ENCODE assay signal across 19 cellular contexts in genomic region chr20:62779417-62779685, GRCh38. TPM values are rescaled to one million over a fixed set of nuclear protein-coding genes. Genes with fewer than 3 reads are reported as not detected.
DNase-seq lines count a peak whose midpoint lies in the region; ATAC-seq, FAIRE-seq and TF ChIP-seq lines count a peak whose summit lies in the region.
"Had no signal": no experiment of that assay in that cellular context is flagged by ENCODE, and none has a peak within 500 bp of the region (broad histone marks: within the 10 kb centered on the region; RNA-seq: fewer than 3 reads in every experiment).

No MANE protein-coding gene starts in this region.

- no peak overlapping the region for H3K4ac ChIP-seq in mesendoderm (ENCODE audit: low read depth, low read length)

- H4K8ac ChIP-seq in mesendoderm (ENCODE audit: low read depth, low read length), result no peak overlapping the region

- H3K79me2 ChIP-seq in HepG2 (ENCODE audit: insufficient read depth, low read length), result no peaks in the 10 kb centered on the region
- no peaks in the 10 kb centered on the region for H3K79me2 ChIP-seq in mesendoderm (ENCODE audit: control insufficient read depth, insufficient read depth, low read length)

- no peak overlapping the region for H2BK15ac ChIP-seq in mesendoderm (replicated peaks; ENCODE audit: low read depth)

- peak overlapping the region; percentile 52 for H3K4me2 ChIP-seq in HepG2 (ENCODE audit: low read depth, low read length)
- no peak overlapping the region for H3K4me2 ChIP-seq in mesendoderm (ENCODE audit: low read length)
- H3K4me2 ChIP-seq: A549, GM23338 had no signal

- peaks cover 23% of the 10 kb centered on the region for H3K4me1 Mint-ChIP-seq in activated T-helper 17 cell treated with anti-CD3 and anti-CD28 coated beads, Interleukin-2, amount 50 U/mL, for 72 hours

- no peak overlapping the region for H3K18ac ChIP-seq in mesendoderm (ENCODE audit: low read length)

- no peak overlapping the region for H2BK120ac ChIP-seq in mesendoderm (ENCODE audit: low read depth, low read length)

- H2AK5ac ChIP-seq in mesendoderm (ENCODE audit: low read length), result no peak overlapping the region

- CTCF ChIA-PET in HepG2 (lab: Yijun Ruan, JAX; ENCODE audit: low intra/inter-chr PET ratio, low total read pairs), result interaction anchor here (2.4 kb wide), 1 partner anchor 12 kb away, joined by 11 read pairs; no protein-coding TSS in a partner anchor

- H3K27me3 ChIP-seq in HepG2 (ENCODE audit: control insufficient read depth in 1 of 2, insufficient read depth in 2 of 2, low read length in 2 of 2) (peaks cover 18 to 68% of the 10 kb centered on the region in 2 experiments), right lobe of liver (no peaks in the 10 kb centered on the region), WERI-Rb-1 (ENCODE audit: insufficient read depth, low read depth, severe bottlenecking) (no peaks in the 10 kb centered on the region), mesendoderm (ENCODE audit: insufficient read depth, low read length, poor library complexity) (no peaks in the 10 kb centered on the region)

- POLR2A ChIA-PET in HepG2 (lab: Yijun Ruan, JAX), result interaction anchor here (1.0 to 2.1 kb wide), 3 partner anchors 11 to 29 kb away, joined by 3 to 11 read pairs (median 4); no protein-coding TSS in a partner anchor

- FAIRE-seq in HepG2 (lab: Jason Lieb, UNC) (no peak), D721Med (lab: Jason Lieb, UNC) (no peak)
- FAIRE-seq: A549, GM12891, GM18507, H54 had no signal

- TF ChIP-seq CTCF in HepG2 (CRISPR knock-in tag; IDR thresholded peaks at IDR 0.05) (no peak), right lobe of liver (IDR thresholded peaks at IDR 0.05) (no peak), WERI-Rb-1 (IDR thresholded peaks at IDR 0.05; ENCODE audit: low read depth, low read length) (no peak), D721Med (IDR thresholded peaks at IDR 0.05; ENCODE audit: insufficient read depth, missing control alignments) (no peak)

- H3K4me3 ChIP-seq in HepG2 (replicated peaks in 1 of 3; ENCODE audit: insufficient read depth in 1 of 3, low read depth in 2 of 3, low read length in 3 of 3) (peak overlapping the region in 1 of 3 experiments; percentile 41; a peak in 1 of 6 replicates), right lobe of liver (no peak overlapping the region), WERI-Rb-1 (ENCODE audit: low read depth, low read length) (no peak overlapping the region), mesendoderm (ENCODE audit: low read length) (no peak overlapping the region)
- H3K4me3 ChIP-seq: A549, GM23338, HAP-1 had no signal

- DNase-seq in HepG2 (ENCODE audit: low spot score), result no peak
- no peak for DNase-seq in right lobe of liver
- DNase-seq in WERI-Rb-1, result no peak
- no peak for DNase-seq in mesendoderm
- no peak for DNase-seq in cerebellar cortex (ENCODE audit: low spot score)
- DNase-seq in D721Med (ENCODE audit: insufficient read length, low spot score), result no peak
- DNase-seq: CD4-positive, alpha-beta T cell; CD8-positive, alpha-beta memory T cell; DMS53; GF-D8; HFFc6 had no signal

- no peak overlapping the region for H2AFZ ChIP-seq in HepG2 (ENCODE audit: low read length)
- H2AFZ ChIP-seq: GM23338 had no signal

- peak overlapping the region; percentile 54 for H3K56ac ChIP-seq in mesendoderm (ENCODE audit: low read length)

- no peak overlapping the region for H4K5ac ChIP-seq in mesendoderm (ENCODE audit: low read length)

- H3K27ac ChIP-seq in HepG2 (ENCODE audit: extremely low read length, insufficient read depth, low read length) (no peak overlapping the region), right lobe of liver (no peak overlapping the region), WERI-Rb-1 (peak overlapping the region; percentile 85), mesendoderm (ENCODE audit: low read depth, low read length) (no peak overlapping the region)
- H3K27ac ChIP-seq: A549 had no signal

- H3K4me3 Mint-ChIP-seq in activated T-helper 17 cell treated with anti-CD3 and anti-CD28 coated beads, Interleukin-2, amount 50 U/mL, for 72 hours, result no peak overlapping the region
- H3K4me3 Mint-ChIP-seq: CD14-positive monocyte; CD4-positive, alpha-beta T cell; CD8-positive, alpha-beta memory T cell; GM23338; HFFc6 had no signal

- H3K27me3 Mint-ChIP-seq in activated T-helper 17 cell treated with anti-CD3 and anti-CD28 coated beads, Interleukin-2, amount 50 U/mL, for 72 hours, result no peaks in the 10 kb centered on the region
- H3K27me3 Mint-ChIP-seq: CD4-positive, alpha-beta T cell; CD8-positive, alpha-beta memory T cell had no signal

- H3K23ac ChIP-seq in mesendoderm (ENCODE audit: low read length), result no peak overlapping the region

- no peaks in the 10 kb centered on the region for H3K79me1 ChIP-seq in mesendoderm (ENCODE audit: low read length)

- H3K4me1 ChIP-seq in HepG2 (ENCODE audit: insufficient read depth, low read length) (peaks cover 38% of the 10 kb centered on the region), right lobe of liver (peaks cover 0 to 9% (median under 1%) of the 10 kb centered on the region in 4 donors), mesendoderm (ENCODE audit: control insufficient read depth, low read depth, low read length) (peaks cover 2% of the 10 kb centered on the region)
- H3K4me1 ChIP-seq: A549 had no signal

- no peak for TF ChIP-seq RAD21 in HepG2 (CRISPR knock-in tag; IDR thresholded peaks at IDR 0.05)

- H4K20me1 ChIP-seq in HepG2 (ENCODE audit: insufficient read depth, low read length), result no peaks in the 10 kb centered on the region

- BruUV-seq in HepG2 (replicated peaks; lab: Mats Ljungman, UMichigan), result no TSS peak

- intact Hi-C loops in HepG2 (cut with micrococcal nuclease; ENCODE audit: unreplicated experiment) (no loop called here), right lobe of liver (cut with DNase I) (no loop called here)

- TF ChIP-seq EP300 in HepG2 (IDR thresholded peaks at IDR 0.05; ENCODE audit: low read depth in 2 of 2, low read length in 2 of 2) (no peak), HepG2 (CRISPR knock-in tag; IDR thresholded peaks at IDR 0.05; ENCODE audit: borderline replicate concordance) (no peak)

- no peaks in the 10 kb centered on the region for H3K9me3 Mint-ChIP-seq in activated T-helper 17 cell treated with anti-CD3 and anti-CD28 coated beads, Interleukin-2, amount 50 U/mL, for 72 hours
- H3K9me3 Mint-ChIP-seq: CD4-positive, alpha-beta T cell; GM23338; HFFc6 had no signal

- H3K36me3 ChIP-seq in HepG2 (replicated peaks in 1 of 2; ENCODE audit: control insufficient read depth in 1 of 2, insufficient read depth in 2 of 2, low read length in 2 of 2) (no peaks in the 10 kb centered on the region), right lobe of liver (no peaks in the 10 kb centered on the region), WERI-Rb-1 (no peaks in the 10 kb centered on the region), mesendoderm (ENCODE audit: control insufficient read depth, insufficient read depth, low read length) (no peaks in the 10 kb centered on the region)
- H3K36me3 ChIP-seq: HAP-1 had no signal

- no peaks in the 10 kb centered on the region for H3K9me3 ChIP-seq in HepG2 (ENCODE audit: low read length)
- H3K9me3 ChIP-seq in right lobe of liver, result no peaks in the 10 kb centered on the region
- no peaks in the 10 kb centered on the region for H3K9me3 ChIP-seq in WERI-Rb-1 (ENCODE audit: severe bottlenecking)
- H3K9me3 ChIP-seq: A549, HAP-1 had no signal

- no peaks in the 10 kb centered on the region for H3K36me3 Mint-ChIP-seq in activated T-helper 17 cell treated with anti-CD3 and anti-CD28 coated beads, Interleukin-2, amount 50 U/mL, for 72 hours (ENCODE audit: low read depth)
- H3K36me3 Mint-ChIP-seq: CD14-positive monocyte; CD8-positive, alpha-beta memory T cell had no signal

- TF ChIP-seq POLR2A in HepG2 (IDR thresholded peaks at IDR 0.05; ENCODE audit: insufficient read depth in 1 of 2, low read depth in 2 of 2, low read length in 2 of 2) (no peak), right lobe of liver (IDR thresholded peaks at IDR 0.05) (no peak)

- no peak overlapping the region for H3K27ac Mint-ChIP-seq in activated T-helper 17 cell treated with anti-CD3 and anti-CD28 coated beads, Interleukin-2, amount 50 U/mL, for 72 hours
- H3K27ac Mint-ChIP-seq: CD14-positive monocyte; CD4-positive, alpha-beta T cell; GM23338; HFFc6 had no signal

- ATAC-seq in HepG2, result no peak
- ATAC-seq in right lobe of liver, result no peak
- no peak for ATAC-seq in activated T-helper 17 cell treated with anti-CD3 and anti-CD28 coated beads, Interleukin-2, amount 50 U/mL, for 72 hours (replicated peaks)
- ATAC-seq: A549 had no signal

- in situ Hi-C loops in HepG2 (cut with HindIII; ENCODE audit: extremely low pct_ligation_motif_present, low pct_unique_long_range_greater_than_20kb), result loop anchor here (10.0 to 25.0 kb wide), 2 partner anchors 95 to 267 kb away; no protein-coding TSS in a partner anchor

- H3K9ac ChIP-seq in HepG2 (ENCODE audit: insufficient read depth, low read depth, low read length), result no peak overlapping the region
- H3K9ac ChIP-seq in mesendoderm (ENCODE audit: low read length), result no peak overlapping the region

- WGBS in HepG2 (ENCODE audit: low lambda C conversion rate), result 32% methylated on average over 7 of the region's 7 CpGs
- WGBS in right lobe of liver (ENCODE audit: insufficient coverage, low coverage, low lambda C conversion rate, missing lambda C conversion rate), result 89% methylated on average over 4 of the region's 7 CpGs
- WGBS in mesendoderm (ENCODE audit: extremely low coverage, insufficient coverage, low lambda C conversion rate), result no CpG with 5 or more reads among the region's 7 CpGs

- no peak overlapping the region for H2BK5ac ChIP-seq in mesendoderm (ENCODE audit: low read length)

RNA-seq across cellular contexts. Expression of gene MRGBP, which starts 16.9 kb away (rescaled TPM):
- total RNA-seq in HepG2 (2016; rRNA removed; fragmentation: Illumina TruSeq; extraction: Trizol), result 34.8 and 35.9 TPM in 2 replicates
- 79.0 and 80.7 TPM in 2 replicates for total RNA-seq in HepG2 (2016; cell fraction: cytosol; rRNA removed; fragmentation: Illumina TruSeq; extraction: Trizol; ENCODE audit: low read depth)
- total RNA-seq in HepG2 (2016; cell fraction: insoluble cytoplasmic fraction; rRNA removed; fragmentation: Illumina TruSeq; extraction: Trizol), result 31.8 and 38.7 TPM in 2 replicates
- total RNA-seq in HepG2 (2016; cell fraction: membrane; rRNA removed; fragmentation: Illumina TruSeq; extraction: Trizol), result 96.7 and 98.0 TPM in 2 replicates
- total RNA-seq in HepG2 (2016; cell fraction: nucleus; rRNA removed; fragmentation: Illumina TruSeq; extraction: Trizol), result 17.0 and 18.5 TPM in 2 replicates
- polyA plus RNA-seq in HepG2 (2011; rRNA removed), result 31.6 and 34.2 TPM in 2 replicates
- polyA plus RNA-seq in HepG2 (2011; cell fraction: cytosol; rRNA removed), result 30.7 and 37.2 TPM in 2 replicates
- polyA plus RNA-seq in HepG2 (2011; cell fraction: nucleus; rRNA removed), result 29.7 and 36.4 TPM in 2 replicates
- 21.6 and 23.1 TPM in 2 replicates for polyA plus RNA-seq in HepG2 (2012)
- 88.5 and 96.5 TPM in 2 replicates for polyA plus RNA-seq in HepG2 (2016; cell fraction: cytosol; fragmentation: Illumina TruSeq; extraction: Trizol; ENCODE audit: low read depth)
- 34.9 and 39.2 TPM in 2 replicates for polyA plus RNA-seq in HepG2 (2016; cell fraction: insoluble cytoplasmic fraction; fragmentation: Illumina TruSeq; extraction: Trizol; ENCODE audit: low read depth)
- polyA plus RNA-seq in HepG2 (2016; cell fraction: membrane; fragmentation: Illumina TruSeq; extraction: Trizol; ENCODE audit: low read depth), result 88.7 and 90.6 TPM in 2 replicates
- 40.3 and 42.7 TPM in 2 replicates for polyA plus RNA-seq in HepG2 (2016; cell fraction: nucleus; fragmentation: Illumina TruSeq; extraction: Trizol; ENCODE audit: insufficient read depth, low read depth)
- 21.2 and 36.8 TPM in 2 replicates for polyA minus RNA-seq in HepG2 (2011; rRNA and poly(A)+ RNA removed; ENCODE audit: low replicate concordance)
- 12.7 and 13.0 TPM in 2 replicates for polyA minus RNA-seq in HepG2 (2011; cell fraction: cytosol; rRNA and poly(A)+ RNA removed)
- 10.2 and 10.9 TPM in 2 replicates for polyA minus RNA-seq in HepG2 (2011; cell fraction: nucleus; rRNA and poly(A)+ RNA removed)
- total RNA-seq in right lobe of liver, result 1 to 10 TPM; 3.3 to 8.0 (median 5.3) TPM
- polyA plus RNA-seq in mesendoderm (2013, experiment 1 of 2), result 13.3 TPM
- 13.2 TPM for polyA plus RNA-seq in mesendoderm (2013, experiment 2 of 2)
- 10 to 100 TPM; 16.0 to 20.5 TPM for total RNA-seq in activated T-helper 17 cell treated with anti-CD3 and anti-CD28 coated beads, Interleukin-2, amount 50 U/mL, for 72 hours

RNA-seq across cellular contexts. Expression of gene OGFR, which starts 25.3 kb away (rescaled TPM):
- total RNA-seq in HepG2 (2016; rRNA removed; fragmentation: Illumina TruSeq; extraction: Trizol) (68.3 and 81.8 TPM in 2 replicates), right lobe of liver (10 to 100 TPM; 40.7 to 48.1 (median 47.0) TPM)
- 6.3 and 8.7 TPM in 2 replicates for total RNA-seq in HepG2 (2016; cell fraction: cytosol; rRNA removed; fragmentation: Illumina TruSeq; extraction: Trizol; ENCODE audit: low read depth)
- total RNA-seq in HepG2 (2016; cell fraction: insoluble cytoplasmic fraction; rRNA removed; fragmentation: Illumina TruSeq; extraction: Trizol), result 58.8 and 84.2 TPM in 2 replicates
- 20.8 and 24.4 TPM in 2 replicates for total RNA-seq in HepG2 (2016; cell fraction: membrane; rRNA removed; fragmentation: Illumina TruSeq; extraction: Trizol)
- 33.8 and 41.3 TPM in 2 replicates for total RNA-seq in HepG2 (2016; cell fraction: nucleus; rRNA removed; fragmentation: Illumina TruSeq; extraction: Trizol)
- polyA plus RNA-seq in HepG2 (2011; rRNA removed), result 47.7 and 62.2 TPM in 2 replicates
- 58.6 and 82.5 TPM in 2 replicates for polyA plus RNA-seq in HepG2 (2011; cell fraction: cytosol; rRNA removed)
- polyA plus RNA-seq in HepG2 (2011; cell fraction: nucleus; rRNA removed), result 105 and 121 TPM in 2 replicates
- 34.0 and 38.1 TPM in 2 replicates for polyA plus RNA-seq in HepG2 (2012)
- 4.2 and 4.7 TPM in 2 replicates for polyA plus RNA-seq in HepG2 (2016; cell fraction: cytosol; fragmentation: Illumina TruSeq; extraction: Trizol; ENCODE audit: low read depth)
- 68.1 and 77.5 TPM in 2 replicates for polyA plus RNA-seq in HepG2 (2016; cell fraction: insoluble cytoplasmic fraction; fragmentation: Illumina TruSeq; extraction: Trizol; ENCODE audit: low read depth)
- polyA plus RNA-seq in HepG2 (2016; cell fraction: membrane; fragmentation: Illumina TruSeq; extraction: Trizol; ENCODE audit: low read depth), result 11.5 and 14.2 TPM in 2 replicates
- 103 and 104 TPM in 2 replicates for polyA plus RNA-seq in HepG2 (2016; cell fraction: nucleus; fragmentation: Illumina TruSeq; extraction: Trizol; ENCODE audit: insufficient read depth, low read depth)
- 38.5 and 45.1 TPM in 2 replicates for polyA minus RNA-seq in HepG2 (2011; rRNA and poly(A)+ RNA removed; ENCODE audit: low replicate concordance)
- 39.4 and 42.5 TPM in 2 replicates for polyA minus RNA-seq in HepG2 (2011; cell fraction: cytosol; rRNA and poly(A)+ RNA removed)
- polyA minus RNA-seq in HepG2 (2011; cell fraction: nucleus; rRNA and poly(A)+ RNA removed), result 15.1 and 20.0 TPM in 2 replicates
- polyA plus RNA-seq in mesendoderm (2013, experiment 1 of 2), result 11.3 TPM
- polyA plus RNA-seq in mesendoderm (2013, experiment 2 of 2), result 11.4 TPM
- total RNA-seq in activated T-helper 17 cell treated with anti-CD3 and anti-CD28 coated beads, Interleukin-2, amount 50 U/mL, for 72 hours, result 10 to 100 TPM; 42.3 to 52.6 TPM

RNA-seq across cellular contexts. Expression of gene COL9A3, which starts 37.5 kb away (rescaled TPM):
- total RNA-seq in HepG2 (2016; rRNA removed; fragmentation: Illumina TruSeq; extraction: Trizol), result 53.3 and 204 TPM in 2 replicates
- 13.9 and 15.8 TPM in 2 replicates for total RNA-seq in HepG2 (2016; cell fraction: cytosol; rRNA removed; fragmentation: Illumina TruSeq; extraction: Trizol; ENCODE audit: low read depth)
- 48.0 and 215 TPM in 2 replicates for total RNA-seq in HepG2 (2016; cell fraction: insoluble cytoplasmic fraction; rRNA removed; fragmentation: Illumina TruSeq; extraction: Trizol)
- 19.3 and 20.8 TPM in 2 replicates for total RNA-seq in HepG2 (2016; cell fraction: membrane; rRNA removed; fragmentation: Illumina TruSeq; extraction: Trizol)
- total RNA-seq in HepG2 (2016; cell fraction: nucleus; rRNA removed; fragmentation: Illumina TruSeq; extraction: Trizol), result 216 and 254 TPM in 2 replicates
- polyA plus RNA-seq in HepG2 (2011; rRNA removed), result 155 and 175 TPM in 2 replicates
- polyA plus RNA-seq in HepG2 (2011; cell fraction: cytosol; rRNA removed), result 84.5 and 113 TPM in 2 replicates
- polyA plus RNA-seq in HepG2 (2011; cell fraction: nucleus; rRNA removed), result 1,291 and 1,782 TPM in 2 replicates
- 79.9 and 172 TPM in 2 replicates for polyA plus RNA-seq in HepG2 (2012)
- polyA plus RNA-seq in HepG2 (2016; cell fraction: cytosol; fragmentation: Illumina TruSeq; extraction: Trizol; ENCODE audit: low read depth), result 9.2 and 9.5 TPM in 2 replicates
- polyA plus RNA-seq in HepG2 (2016; cell fraction: insoluble cytoplasmic fraction; fragmentation: Illumina TruSeq; extraction: Trizol; ENCODE audit: low read depth), result 55.1 and 66.2 TPM in 2 replicates
- 17.0 and 20.1 TPM in 2 replicates for polyA plus RNA-seq in HepG2 (2016; cell fraction: membrane; fragmentation: Illumina TruSeq; extraction: Trizol; ENCODE audit: low read depth)
- 637 and 662 TPM in 2 replicates for polyA plus RNA-seq in HepG2 (2016; cell fraction: nucleus; fragmentation: Illumina TruSeq; extraction: Trizol; ENCODE audit: insufficient read depth, low read depth)
- polyA minus RNA-seq in HepG2 (2011; rRNA and poly(A)+ RNA removed; ENCODE audit: low replicate concordance), result 5.1 and 12.2 TPM in 2 replicates
- polyA minus RNA-seq in HepG2 (2011; cell fraction: cytosol; rRNA and poly(A)+ RNA removed), result 23.0 and 25.3 TPM in 2 replicates
- 56.8 and 67.0 TPM in 2 replicates for polyA minus RNA-seq in HepG2 (2011; cell fraction: nucleus; rRNA and poly(A)+ RNA removed)
- 1 to 10 TPM; 1.5 to 7.6 (median 3.5) TPM for total RNA-seq in right lobe of liver
- polyA plus RNA-seq in mesendoderm (2013, experiment 1 of 2), result 45.6 TPM
- 45.1 TPM for polyA plus RNA-seq in mesendoderm (2013, experiment 2 of 2)
- total RNA-seq in activated T-helper 17 cell treated with anti-CD3 and anti-CD28 coated beads, Interleukin-2, amount 50 U/mL, for 72 hours, result not detected
- total RNA-seq: CD4-positive, alpha-beta T cell; CD8-positive, alpha-beta memory T cell had no signal
- polyA plus RNA-seq: CD8-positive, alpha-beta memory T cell had no signal
